8 cellular contexts compared by ENCODE assay signal in genomic region chr6:87436435-87436834, GRCh38.
A peak's percentile ranks its signal among the peaks of the same experiment; 100 is the strongest.
DNase-seq lines count a peak whose midpoint lies in the region; FAIRE-seq lines count a peak whose summit lies in the region.

No MANE protein-coding gene starts in this region.

- no peak for FAIRE-seq in RCC 7860 (lab: Jason Lieb, UNC)

- DNase-seq in activated CD4-positive, alpha-beta T cell treated with anti-CD3 and anti-CD28 coated beads for 24 hours (ENCODE audit: low read depth in 2 of 2): peak; percentile 6 to 28
- DNase-seq in activated CD4-positive, alpha-beta T cell treated with anti-CD3 and anti-CD28 coated beads for 1 hour: no peak
- DNase-seq in RCC 7860 (ENCODE audit: low spot score) (peak; percentile 20), iPS-NIHi11 (ENCODE audit: low spot score) (peak; percentile 82), NCI-H2081 treated with DMSO at 0.1 percent for 48 hours (lab: John Stamatoyannopoulos, UW) (no peak), NCI-H2107 (lab: John Stamatoyannopoulos, UW) (no peak)
- DNase-seq in activated naive CD4-positive, alpha-beta T cell treated with anti-CD3 and anti-CD28 coated beads, Interleukin-2, amount 50 U/mL, for 16 hours: peak; percentile 26
- peak in 2 of 3 experiments; percentile 6 to 10 for DNase-seq in stimulated activated CD4-positive, alpha-beta T cell treated with anti-CD3 and anti-CD28 coated beads, TNF-alpha, amount 100 ng/mL, for 24 hours (ENCODE audit: low read depth in 3 of 3)

Comparison
In these comparisons a context has a peak if more than half of its experiments do, and no peak if none do; other contexts are left out.
1. DNase-seq: peak in activated CD4-positive, alpha-beta T cell treated with anti-CD3 and anti-CD28 coated beads for 24 hours (2 of 2), RCC 7860 (single experiment), activated naive CD4-positive, alpha-beta T cell treated with anti-CD3 and anti-CD28 coated beads, Interleukin-2, amount 50 U/mL, for 16 hours (single experiment), iPS-NIHi11 (single experiment) and stimulated activated CD4-positive, alpha-beta T cell treated with anti-CD3 and anti-CD28 coated beads, TNF-alpha, amount 100 ng/mL, for 24 hours (2 of 3); none in activated CD4-positive, alpha-beta T cell treated with anti-CD3 and anti-CD28 coated beads for 1 hour (single experiment), NCI-H2081 treated with DMSO at 0.1 percent for 48 hours (single experiment) and NCI-H2107 (single experiment).